Comparison of ENCODE assay signal across 16 cellular contexts in genomic region chr22:24184057-24184798, GRCh38.
"Had no signal": no experiment of that assay in that cellular context is flagged by ENCODE, and none has a peak within 500 bp of the region (broad histone marks: within the 10 kb centered on the region; RNA-seq: fewer than 3 reads in every experiment).

No MANE protein-coding gene starts in this region.

- H3K36me3 Mint-ChIP-seq: activated naive CD4-positive, alpha-beta T cell treated with anti-CD3 and anti-CD28 coated beads, Interleukin-2, amount 50 U/mL, for 72 hours; brain; memory B cell; T-cell had no signal

- H3K4me3 Mint-ChIP-seq: brain; effector memory CD8-positive, alpha-beta T cell; naive thymus-derived CD8-positive, alpha-beta T cell; stimulated activated naive CD8-positive, alpha-beta T cell treated with anti-CD3 and anti-CD28 coated beads, Interleukin-15, amount 100 ng/mL, for 72 hours; T-cell had no signal

- H3K27ac ChIP-seq: foreskin keratinocyte had no signal

- H3K4me3 ChIP-seq: smooth muscle cell had no signal

- H3K4me2 ChIP-seq: smooth muscle cell had no signal

- H3K27me3 ChIP-seq: foreskin keratinocyte had no signal

- H3K4me1 ChIP-seq: foreskin keratinocyte had no signal

- H3K27ac Mint-ChIP-seq: activated T-helper 2 cell treated with anti-CD3 and anti-CD28 coated beads, Interferon-gamma antibody, Interleukin-2, Interleukin-4, amounts not matched to agents 10 μg/mL and 5 μg/mL and 100 μg/mL, durations not matched to agents 14 hours and 24 hours and 36 hours; memory B cell; naive thymus-derived CD8-positive, alpha-beta T cell; T-cell had no signal

- H3K27me3 Mint-ChIP-seq: effector memory CD8-positive, alpha-beta T cell; memory B cell; naive thymus-derived CD8-positive, alpha-beta T cell; stimulated activated naive CD8-positive, alpha-beta T cell treated with anti-CD3 and anti-CD28 coated beads, Interleukin-15, amount 100 ng/mL, for 72 hours; T-cell had no signal

- H3K4me1 Mint-ChIP-seq: T-cell had no signal

- H3K9me3 Mint-ChIP-seq: activated naive CD4-positive, alpha-beta T cell treated with anti-CD3 and anti-CD28 coated beads, Interleukin-2, amount 50 U/mL, for 72 hours; activated T-helper 2 cell treated with anti-CD3 and anti-CD28 coated beads, Interferon-gamma antibody, Interleukin-2, Interleukin-4, amounts not matched to agents 10 μg/mL and 5 μg/mL and 100 μg/mL, durations not matched to agents 14 hours and 24 hours and 36 hours; brain; effector memory CD8-positive, alpha-beta T cell; memory B cell; naive thymus-derived CD8-positive, alpha-beta T cell; stimulated activated naive CD8-positive, alpha-beta T cell treated with anti-CD3 and anti-CD28 coated beads, Interleukin-15, amount 100 ng/mL, for 72 hours; T-cell had no signal

- ATAC-seq: activated naive CD4-positive, alpha-beta T cell treated with anti-CD3 and anti-CD28 coated beads, Interleukin-2, amount 50 U/mL, for 72 hours; effector memory CD8-positive, alpha-beta T cell; foreskin keratinocyte; naive thymus-derived CD8-positive, alpha-beta T cell; stimulated activated naive CD8-positive, alpha-beta T cell treated with anti-CD3 and anti-CD28 coated beads, Interleukin-15, amount 100 ng/mL, for 72 hours; T-cell had no signal

- DNase-seq: activated CD4-positive, CD25-positive, alpha-beta regulatory T cell treated with anti-CD3 and anti-CD28 coated beads, Interleukin-2, amount 50 U/mL, for 72 hours; activated T-cell treated with anti-CD3 and anti-CD28 coated beads for 4 hours; amygdala; cerebellar nuclear complex; dermis blood vessel endothelial cell; effector memory CD8-positive, alpha-beta T cell; foreskin keratinocyte; nucleus accumbens; stimulated activated naive CD8-positive, alpha-beta T cell treated with anti-CD3 and anti-CD28 coated beads, Interleukin-15, amount 100 ng/mL, for 72 hours; T-cell had no signal
